20 cellular contexts compared by ENCODE assay signal in the genomic region with DNA sequence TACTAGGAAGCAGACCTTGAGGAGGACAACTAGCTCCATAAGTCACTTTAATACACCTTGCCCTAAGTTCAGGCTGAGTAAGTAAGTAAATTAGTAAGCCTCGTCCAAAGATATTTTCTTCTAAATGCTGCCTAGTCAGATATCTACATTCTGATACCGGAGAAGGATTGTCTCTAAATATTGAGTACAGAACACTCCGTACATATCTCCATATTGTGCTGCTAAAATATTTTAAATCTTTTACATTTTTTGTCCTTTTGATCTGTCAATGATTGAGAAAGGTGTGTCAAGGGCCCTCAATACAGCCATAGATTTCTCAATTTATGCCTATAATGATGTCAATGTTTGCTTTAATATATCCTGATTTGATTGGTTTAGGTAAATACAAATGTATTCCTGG. TPM values are rescaled to one million over a fixed set of nuclear protein-coding genes. Genes with fewer than 3 reads are reported as not detected.
DNase-seq lines count a peak whose midpoint lies in the region; ATAC-seq and TF ChIP-seq lines count a peak whose summit lies in the region.
"Had no signal": no experiment of that assay in that cellular context is flagged by ENCODE, and none has a peak within 500 bp of the region (broad histone marks: within the 10 kb centered on the region; RNA-seq: fewer than 3 reads in every experiment).

No MANE protein-coding gene starts in this region.

- H4K91ac ChIP-seq in mesenchymal stem cell (ENCODE audit: low read length), result peak overlapping the region; percentile 3

- no peak overlapping the region for H4K8ac ChIP-seq in mesenchymal stem cell (ENCODE audit: low read length)

- H3K23ac ChIP-seq in mesenchymal stem cell (ENCODE audit: low read length in 2 of 2), result no peak overlapping the region

- H3K9me3 ChIP-seq in mesenchymal stem cell (ENCODE audit: control insufficient read depth, low read length), result peaks cover 4% of the 10 kb centered on the region
- no peaks in the 10 kb centered on the region for H3K9me3 ChIP-seq in osteoblast (ENCODE audit: low read depth, low read length)

- H2BK5ac ChIP-seq in mesenchymal stem cell (ENCODE audit: low read depth, low read length, poor library complexity, severe bottlenecking), result no peak overlapping the region

- H3K4me1 ChIP-seq in mesenchymal stem cell (ENCODE audit: control insufficient read depth, insufficient read depth, low read depth, low read length) (no peaks in the 10 kb centered on the region), osteoblast (ENCODE audit: insufficient read depth, low read length) (no peaks in the 10 kb centered on the region)

- no peak overlapping the region for H3K4me3 ChIP-seq in mesenchymal stem cell (ENCODE audit: insufficient read depth in 1 of 2, low read depth in 1 of 2, low read length in 2 of 2)
- H3K4me3 ChIP-seq in osteoblast (ENCODE audit: insufficient read depth, low read length), result no peak overlapping the region
- H3K4me3 ChIP-seq: GM12878 had no signal

- no peak overlapping the region for H3K14ac ChIP-seq in mesenchymal stem cell (ENCODE audit: low read length in 2 of 2)

- H2BK120ac ChIP-seq in mesenchymal stem cell (ENCODE audit: low read depth, low read length), result no peak overlapping the region

- no peaks in the 10 kb centered on the region for H3K79me1 ChIP-seq in mesenchymal stem cell (replicated peaks; ENCODE audit: low read length, poor library complexity, severe bottlenecking)

- H3K27me3 ChIP-seq in mesenchymal stem cell (ENCODE audit: control insufficient read depth in 1 of 2, insufficient read depth in 1 of 2, low read length in 2 of 2) (no peaks in the 10 kb centered on the region), osteoblast (ENCODE audit: insufficient read depth, low read length) (peaks cover 5% of the 10 kb centered on the region)

- no peak for TF ChIP-seq CTCF in osteoblast (IDR thresholded peaks at IDR 0.05; ENCODE audit: extremely low read depth, low read depth, low read length)

- no peaks in the 10 kb centered on the region for H3K79me2 ChIP-seq in osteoblast (ENCODE audit: insufficient read depth, low read length)

- no peak overlapping the region for H3K18ac ChIP-seq in mesenchymal stem cell (ENCODE audit: low read depth in 1 of 2, low read length in 2 of 2)

- H3K36me3 ChIP-seq in mesenchymal stem cell (ENCODE audit: control insufficient read depth in 1 of 2, insufficient read depth in 2 of 2, low read depth in 1 of 2, low read length in 2 of 2) (no peaks in the 10 kb centered on the region), osteoblast (ENCODE audit: insufficient read depth, low read length) (no peaks in the 10 kb centered on the region)

- no peak for ATAC-seq in GM21423 (IDR thresholded peaks at IDR 0.05; ENCODE audit: unreplicated experiment)
- ATAC-seq in stimulated activated naive CD8-positive, alpha-beta T cell treated with anti-CD3 and anti-CD28 coated beads, Interleukin-15, Interleukin-2, amounts not matched to agents 100 U/mL and 50 U/mL, for 24 hours, result no peak
- ATAC-seq: GM12878, HCT116 had no signal

- H3K4me2 ChIP-seq in mesenchymal stem cell (ENCODE audit: low read length, poor library complexity, severe bottlenecking), result no peak overlapping the region
- H3K4me2 ChIP-seq in osteoblast (ENCODE audit: insufficient read depth, low read length), result no peak overlapping the region

- WGBS in mesenchymal stem cell, result 92% methylated on average over 2 of the region's 3 CpGs

- no peak overlapping the region for H2AFZ ChIP-seq in mesenchymal stem cell (ENCODE audit: low read depth, low read length)
- no peak overlapping the region for H2AFZ ChIP-seq in osteoblast (ENCODE audit: low read length)

- H3K9ac ChIP-seq in mesenchymal stem cell (ENCODE audit: low read length), result no peak overlapping the region

- H2BK12ac ChIP-seq in mesenchymal stem cell (ENCODE audit: low read length in 2 of 2), result no peak overlapping the region

- no peak overlapping the region for H2AK5ac ChIP-seq in mesenchymal stem cell (ENCODE audit: low read length, severe bottlenecking)

- H3K4ac ChIP-seq in mesenchymal stem cell (ENCODE audit: low read depth in 1 of 2, low read length in 2 of 2), result no peak overlapping the region

- no peaks in the 10 kb centered on the region for H4K20me1 ChIP-seq in osteoblast (ENCODE audit: insufficient read depth, low read length)

- DNase-seq in iPS-NIHi7 (ENCODE audit: extremely low spot score) (peak; percentile 4), mesenchymal stem cell (no peak), osteoblast (ENCODE audit: insufficient read length, low spot score, missing footprints) (peak; percentile 44), iPS-NIHi11 (ENCODE audit: low spot score) (no peak)
- DNase-seq in activated CD8-positive, alpha-beta memory T cell treated with anti-CD3 and anti-CD28 coated beads for 24 hours, result no peak
- no peak for DNase-seq in stimulated activated naive CD8-positive, alpha-beta T cell treated with anti-CD3 and anti-CD28 coated beads, Interleukin-15, Interleukin-2, amounts not matched to agents 100 U/mL and 50 U/mL, for 24 hours
- DNase-seq: C1 segment of cervical spinal cord; CD4-positive, alpha-beta memory T cell; DMS153; EL; GDM1; H9 had no signal

- H3K27ac ChIP-seq in mesenchymal stem cell (ENCODE audit: low read length, poor library complexity, severe bottlenecking), result no peak overlapping the region
- H3K27ac ChIP-seq in osteoblast (ENCODE audit: low read depth, low read length), result no peak overlapping the region

- no peak overlapping the region for H2BK15ac ChIP-seq in mesenchymal stem cell (ENCODE audit: low read depth, poor library complexity, severe bottlenecking)

RNA-seq across cellular contexts. Expression of a gene that starts 3.2 kb away (rescaled TPM):
- polyA plus RNA-seq in mesenchymal stem cell (2013, experiment 1 of 2), result not detected
- not detected for polyA plus RNA-seq in mesenchymal stem cell (2013, experiment 2 of 2)
- total RNA-seq in osteoblast, result not detected in 2 replicates
- total RNA-seq: A172; A673; Caco-2; CD4-positive, alpha-beta memory T cell; GM12878; H4; H9 had no signal
- polyA plus RNA-seq: BJ; CD4-positive, alpha-beta memory T cell; GM12878 had no signal

RNA-seq across cellular contexts. Expression of a gene that starts 28.7 kb away (rescaled TPM):
- polyA plus RNA-seq in mesenchymal stem cell (2013, experiment 1 of 2), result not detected
- polyA plus RNA-seq in mesenchymal stem cell (2013, experiment 2 of 2), result not detected
- total RNA-seq in osteoblast, result not detected in 2 replicates
- total RNA-seq: A172; A673; Caco-2; CD4-positive, alpha-beta memory T cell; GM12878; H4; H9 had no signal
- polyA plus RNA-seq: BJ; CD4-positive, alpha-beta memory T cell; GM12878 had no signal

RNA-seq across cellular contexts. Expression of a gene that starts 36.6 kb away (rescaled TPM):
- polyA plus RNA-seq in mesenchymal stem cell (2013, experiment 1 of 2), result not detected
- polyA plus RNA-seq in mesenchymal stem cell (2013, experiment 2 of 2), result not detected
- not detected in 2 replicates for total RNA-seq in osteoblast
- total RNA-seq: A172; A673; Caco-2; CD4-positive, alpha-beta memory T cell; GM12878; H4; H9 had no signal
- polyA plus RNA-seq: BJ; CD4-positive, alpha-beta memory T cell; GM12878 had no signal

RNA-seq across cellular contexts. Expression of a gene that starts 53.6 kb away (rescaled TPM):
- not detected for polyA plus RNA-seq in mesenchymal stem cell (2013, experiment 1 of 2)
- not detected for polyA plus RNA-seq in mesenchymal stem cell (2013, experiment 2 of 2)
- not detected in 2 replicates for total RNA-seq in osteoblast
- total RNA-seq: A172; A673; Caco-2; CD4-positive, alpha-beta memory T cell; GM12878; H4; H9 had no signal
- polyA plus RNA-seq: BJ; CD4-positive, alpha-beta memory T cell; GM12878 had no signal

RNA-seq across cellular contexts. Expression of a gene that starts 55.2 kb away (rescaled TPM):
- polyA plus RNA-seq in mesenchymal stem cell (2013, experiment 1 of 2), result not detected
- not detected for polyA plus RNA-seq in mesenchymal stem cell (2013, experiment 2 of 2)
- total RNA-seq in osteoblast, result not detected in 2 replicates
- total RNA-seq: A172; A673; Caco-2; CD4-positive, alpha-beta memory T cell; GM12878; H4; H9 had no signal
- polyA plus RNA-seq: BJ; CD4-positive, alpha-beta memory T cell; GM12878 had no signal

Comparison
In these comparisons a context has a peak if more than half of its experiments do, and no peak if none do; other contexts are left out.
1. DNase-seq: peak in iPS-NIHi7 (single experiment) and osteoblast (single experiment); none in mesenchymal stem cell (single experiment), activated CD8-positive, alpha-beta memory T cell treated with anti-CD3 and anti-CD28 coated beads for 24 hours (single experiment), stimulated activated naive CD8-positive, alpha-beta T cell treated with anti-CD3 and anti-CD28 coated beads, Interleukin-15, Interleukin-2, amounts not matched to agents 100 U/mL and 50 U/mL, for 24 hours (single experiment) and iPS-NIHi11 (single experiment).